ENCODE assay signal across 8 cellular contexts in genomic region chr7:112080974-112081373, GRCh38.
DNase-seq lines count a peak whose midpoint lies in the region; ATAC-seq and TF ChIP-seq lines count a peak whose summit lies in the region.

No MANE protein-coding gene starts in this region.

- CTCF ChIA-PET in WTC11 (lab: Charles Lee): interaction anchor here (0.6 to 1.4 kb wide), 2 partner anchors 14 to 126 kb away, joined by 3 read pairs; partner anchors contain the start of genes DOCK4 and ZNF277
- CTCF ChIA-PET in PC-9 (lab: Charles Lee): no interaction called here
- CTCF ChIA-PET in CD8-positive, alpha-beta memory T cell (lab: Charles Lee): no interaction called here

- H3K79me1 ChIP-seq in mesendoderm (ENCODE audit: low read length): peaks cover 11% of the 10 kb centered on the region

- H3K79me2 ChIP-seq in mesendoderm (ENCODE audit: control insufficient read depth, insufficient read depth, low read length) (peaks cover 8% of the 10 kb centered on the region), PC-9 (ENCODE audit: low read depth) (no peaks in the 10 kb centered on the region)

- H3F3A ChIP-seq in PC-9 (ENCODE audit: insufficient read depth, low read depth): no peaks in the 10 kb centered on the region

- no peak for TF ChIP-seq CTCF in WTC11 (IDR thresholded peaks at IDR 0.05)
- TF ChIP-seq CTCF in PC-9 (conservative IDR thresholded peaks at IDR 0.05): no peak

- no peaks in the 10 kb centered on the region for H4K20me1 ChIP-seq in PC-9 (ENCODE audit: insufficient read depth)

- no TSS peak for BruUV-seq in PC-9 (replicated peaks; lab: Mats Ljungman, UMichigan)

- peak overlapping the region; percentile 1; the same call in 1 of the 2 replicates for H3K27ac Mint-ChIP-seq in WTC11
- H3K27ac Mint-ChIP-seq in CD8-positive, alpha-beta memory T cell: no peak overlapping the region

- H3K27ac ChIP-seq in mesendoderm (ENCODE audit: low read depth, low read length): no peak overlapping the region
- no peak overlapping the region for H3K27ac ChIP-seq in PC-9
- H3K27ac ChIP-seq in CD8-positive, alpha-beta memory T cell (ENCODE audit: low read depth, low read length): no peak overlapping the region

- H3K36me3 ChIP-seq in mesendoderm (ENCODE audit: control insufficient read depth, insufficient read depth, low read length) (no peaks in the 10 kb centered on the region), PC-9 (ENCODE audit: low read depth) (no peaks in the 10 kb centered on the region)
- H3K36me3 ChIP-seq in CD8-positive, alpha-beta memory T cell (ENCODE audit: insufficient read depth, low read length): no peaks in the 10 kb centered on the region

- no peaks in the 10 kb centered on the region for H3K36me3 Mint-ChIP-seq in WTC11
- H3K36me3 Mint-ChIP-seq in CD8-positive, alpha-beta memory T cell: no peaks in the 10 kb centered on the region

- TF ChIP-seq POLR2A in GM18505 (IDR thresholded peaks at IDR 0.05; ENCODE audit: borderline replicate concordance, extremely low read depth, insufficient read depth, insufficient read length): no peak

- no peak overlapping the region for H2BK120ac ChIP-seq in mesendoderm (ENCODE audit: low read depth, low read length)

- H2BK15ac ChIP-seq in mesendoderm (replicated peaks; ENCODE audit: low read depth): no peak overlapping the region

- no peak overlapping the region for H4K8ac ChIP-seq in mesendoderm (ENCODE audit: low read depth, low read length)

- H3K23ac ChIP-seq in mesendoderm (ENCODE audit: low read length): no peak overlapping the region

- DNase-seq in WTC11 (ENCODE audit: low spot score) (no peak), mesendoderm (peak; percentile 70), NCI-H82 (lab: John Stamatoyannopoulos, UW) (no peak), PC-9 (no peak), NCI-H774 (lab: John Stamatoyannopoulos, UW) (no peak)
- DNase-seq in CD8-positive, alpha-beta memory T cell: no peak

- no peak overlapping the region for H2BK5ac ChIP-seq in mesendoderm (ENCODE audit: low read length)

- H3K9me2 ChIP-seq in PC-9 (ENCODE audit: insufficient read depth): no peaks in the 10 kb centered on the region

- POLR2A ChIA-PET in WTC11 (lab: Charles Lee) (no interaction called here), PC-9 (lab: Charles Lee; ENCODE audit: unreplicated experiment) (no interaction called here)
- POLR2A ChIA-PET in CD8-positive, alpha-beta memory T cell (lab: Charles Lee): no interaction called here

- H3K4me1 ChIP-seq in mesendoderm (ENCODE audit: control insufficient read depth, low read depth, low read length): peaks cover 9% of the 10 kb centered on the region
- no peaks in the 10 kb centered on the region for H3K4me1 ChIP-seq in PC-9 (replicated peaks; ENCODE audit: insufficient read depth)
- no peaks in the 10 kb centered on the region for H3K4me1 ChIP-seq in CD8-positive, alpha-beta memory T cell (ENCODE audit: insufficient read depth, low read length)

- no peaks in the 10 kb centered on the region for H3K9me3 ChIP-seq in PC-9 (ENCODE audit: insufficient read depth, low read depth)
- no peaks in the 10 kb centered on the region for H3K9me3 ChIP-seq in CD8-positive, alpha-beta memory T cell (ENCODE audit: low read length)

- H3K27me3 ChIP-seq in mesendoderm (ENCODE audit: insufficient read depth, low read length, poor library complexity) (no peaks in the 10 kb centered on the region), PC-9 (ENCODE audit: insufficient read depth, low read depth) (no peaks in the 10 kb centered on the region)
- H3K27me3 ChIP-seq in CD8-positive, alpha-beta memory T cell (ENCODE audit: insufficient read depth, low read length, poor library complexity, severe bottlenecking): no peaks in the 10 kb centered on the region

- no peak overlapping the region for H3K18ac ChIP-seq in mesendoderm (ENCODE audit: low read length)

- no peaks in the 10 kb centered on the region for H3K9me3 Mint-ChIP-seq in WTC11
- H3K9me3 Mint-ChIP-seq in CD8-positive, alpha-beta memory T cell: peaks cover 0 to 2% (median 0%) of the 10 kb centered on the region in 5 donors

- H3K4me3 Mint-ChIP-seq in WTC11: no peak overlapping the region
- no peak overlapping the region for H3K4me3 Mint-ChIP-seq in CD8-positive, alpha-beta memory T cell

- peak overlapping the region; percentile 64 for H3K56ac ChIP-seq in mesendoderm (ENCODE audit: low read length)

- no peak overlapping the region for H4K5ac ChIP-seq in mesendoderm (ENCODE audit: low read length)

- no peak overlapping the region for H3K9ac ChIP-seq in mesendoderm (ENCODE audit: low read length)

- no peak overlapping the region for H2AK5ac ChIP-seq in mesendoderm (ENCODE audit: low read length)

- no peak overlapping the region for H3K4me3 ChIP-seq in mesendoderm (ENCODE audit: low read length)
- H3K4me3 ChIP-seq in PC-9: no peak overlapping the region
- H3K4me3 ChIP-seq in CD8-positive, alpha-beta memory T cell (ENCODE audit: low read length): no peak overlapping the region

- H3K4ac ChIP-seq in mesendoderm (ENCODE audit: low read depth, low read length): no peak overlapping the region

- H3K4me1 Mint-ChIP-seq in WTC11: peaks cover 33% of the 10 kb centered on the region
- peaks cover 2 to 7% (median 5%) of the 10 kb centered on the region in 3 donors for H3K4me1 Mint-ChIP-seq in CD8-positive, alpha-beta memory T cell

- no peak overlapping the region for H2AFZ ChIP-seq in PC-9

- H3K4me2 ChIP-seq in mesendoderm (ENCODE audit: low read length) (no peak overlapping the region), PC-9 (no peak overlapping the region)

- ATAC-seq in GM18505 (IDR thresholded peaks at IDR 0.05; ENCODE audit: unreplicated experiment): peak; percentile 41
- peak; percentile 33 for ATAC-seq in HG03064 (IDR thresholded peaks at IDR 0.05; ENCODE audit: low read depth, unreplicated experiment)
- peak; percentile 32 for ATAC-seq in WTC11

- WGBS in mesendoderm (ENCODE audit: extremely low coverage, insufficient coverage, low lambda C conversion rate): no CpG with 5 or more reads among the region's 8 CpGs

- intact Hi-C loops in PC-9 (cut with micrococcal nuclease; ENCODE audit: unreplicated experiment): loop anchor here (2.0 to 5.0 kb wide), 3 partner anchors 98 to 126 kb away; partner anchors contain the start of genes DOCK4 and ZNF277

- no peaks in the 10 kb centered on the region for H3K27me3 Mint-ChIP-seq in WTC11 (ENCODE audit: low read depth)
- H3K27me3 Mint-ChIP-seq in CD8-positive, alpha-beta memory T cell: peaks cover 3 to 35% of the 10 kb centered on the region in 2 donors

TF ChIP-seq in WTC11, 78 proteins besides CTCF, POLR2A, EP300 and RAD21:
- TF ChIP-seq GRHL2 (CRISPR knock-in tag; IDR thresholded peaks at IDR 0.05; ENCODE audit: insufficient replicate concordance, severe bottlenecking): no peak
- no peak for TF ChIP-seq JUN (CRISPR knock-in tag; IDR thresholded peaks at IDR 0.05)
- TF ChIP-seq IRF2 (CRISPR knock-in tag; IDR thresholded peaks at IDR 0.05; ENCODE audit: borderline replicate concordance, low read depth): no peak
- no peak for TF ChIP-seq ZNF219 (CRISPR knock-in tag; IDR thresholded peaks at IDR 0.05; ENCODE audit: borderline replicate concordance)
- no peak for TF ChIP-seq NR1H2 (CRISPR knock-in tag; IDR thresholded peaks at IDR 0.05)
- no peak for TF ChIP-seq ATF1 (CRISPR knock-in tag; IDR thresholded peaks at IDR 0.05)
- TF ChIP-seq E2F4 (CRISPR knock-in tag; IDR thresholded peaks at IDR 0.05; ENCODE audit: borderline replicate concordance, low read depth): no peak
- TF ChIP-seq MAX (CRISPR knock-in tag; IDR thresholded peaks at IDR 0.05): no peak
- TF ChIP-seq IRF1 (CRISPR knock-in tag; IDR thresholded peaks at IDR 0.05): no peak
- TF ChIP-seq JAZF1 (CRISPR knock-in tag; IDR thresholded peaks at IDR 0.05): no peak
- no peak for TF ChIP-seq ZSCAN18 (CRISPR knock-in tag; IDR thresholded peaks at IDR 0.05)
TF ChIP-seq in WTC11: peak in this region for 0.
